In the genomic region with DNA sequence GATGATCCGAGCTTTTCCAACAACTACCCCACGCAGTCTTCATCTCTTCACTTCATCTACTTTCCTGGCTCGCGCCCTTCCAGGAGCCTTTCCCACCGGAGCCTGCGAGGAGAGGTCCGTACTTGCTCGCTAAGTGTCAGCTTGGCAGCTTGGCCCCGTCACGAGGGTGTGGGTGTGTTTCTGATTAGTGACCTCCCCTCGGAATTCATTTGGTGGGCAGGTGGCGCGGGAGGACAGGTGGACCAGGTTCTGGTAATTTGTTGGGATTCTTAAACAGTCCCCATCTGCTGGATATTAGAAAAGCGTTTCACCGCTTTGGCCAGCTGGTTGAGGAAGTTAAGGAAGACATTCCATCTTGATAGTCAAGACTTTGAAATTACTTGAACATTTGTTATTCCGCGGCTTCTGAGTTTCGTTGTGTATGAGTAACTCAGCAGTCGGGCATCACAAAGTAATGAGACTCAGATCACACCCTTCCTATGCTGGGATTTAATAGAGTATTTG, we compare ENCODE assay signal across 7 cellular contexts. TPM values are rescaled to one million over a fixed set of nuclear protein-coding genes. Genes with fewer than 3 reads are reported as not detected.
DNase-seq lines count a peak whose midpoint lies in the region; ATAC-seq and TF ChIP-seq lines count a peak whose summit lies in the region.

No MANE protein-coding gene starts in this region.

- H3K27ac Mint-ChIP-seq in naive thymus-derived CD8-positive, alpha-beta T cell, result peak overlapping the region; percentile 97 to 99 (median 99)
- H3K27ac Mint-ChIP-seq in stimulated activated naive CD8-positive, alpha-beta T cell treated with anti-CD3 and anti-CD28 coated beads, Interleukin-15, amount 100 ng/mL, for 72 hours, result peak overlapping the region; percentile 96 to 97

- ATAC-seq in GM18505 (IDR thresholded peaks at IDR 0.05; ENCODE audit: unreplicated experiment) (peak; percentile 32), HG02642 (IDR thresholded peaks at IDR 0.05; ENCODE audit: poor library complexity, unreplicated experiment) (peak; percentile 46), esophagus mucosa (peak; percentile 67)
- ATAC-seq in naive thymus-derived CD8-positive, alpha-beta T cell, result peak; percentile 15 to 33
- ATAC-seq in stimulated activated naive CD8-positive, alpha-beta T cell treated with anti-CD3 and anti-CD28 coated beads, Interleukin-15, amount 100 ng/mL, for 72 hours, result peak; percentile 52

- peak overlapping the region; percentile 93 to 100 (median 99) for H3K4me3 Mint-ChIP-seq in naive thymus-derived CD8-positive, alpha-beta T cell
- peak overlapping the region; percentile 88 to 90 for H3K4me3 Mint-ChIP-seq in stimulated activated naive CD8-positive, alpha-beta T cell treated with anti-CD3 and anti-CD28 coated beads, Interleukin-15, amount 100 ng/mL, for 72 hours

- no peaks in the 10 kb centered on the region for H3K27me3 Mint-ChIP-seq in naive thymus-derived CD8-positive, alpha-beta T cell
- H3K27me3 Mint-ChIP-seq in stimulated activated naive CD8-positive, alpha-beta T cell treated with anti-CD3 and anti-CD28 coated beads, Interleukin-15, amount 100 ng/mL, for 72 hours, result no peaks in the 10 kb centered on the region

- H3K4me1 Mint-ChIP-seq in naive thymus-derived CD8-positive, alpha-beta T cell, result peaks cover 18 to 48% (median 45%) of the 10 kb centered on the region in 4 donors
- peaks cover 27% of the 10 kb centered on the region for H3K4me1 Mint-ChIP-seq in stimulated activated naive CD8-positive, alpha-beta T cell treated with anti-CD3 and anti-CD28 coated beads, Interleukin-15, amount 100 ng/mL, for 72 hours

- POLR2A ChIA-PET in naive thymus-derived CD8-positive, alpha-beta T cell (lab: Charles Lee), result interaction anchor here (0.7 to 1.7 kb wide), 4 partner anchors 12 to 1350 kb away, joined by 3 to 13 read pairs (median 5); partner anchors contain the start of genes ALG5, EXOSC8, PROSER1 and SUPT20H

- TF ChIP-seq POLR2A in GM18505 (IDR thresholded peaks at IDR 0.05; ENCODE audit: borderline replicate concordance, extremely low read depth, insufficient read depth, insufficient read length), result peak; percentile 26

- H3K9me3 Mint-ChIP-seq in naive thymus-derived CD8-positive, alpha-beta T cell, result no peaks in the 10 kb centered on the region
- H3K9me3 Mint-ChIP-seq in stimulated activated naive CD8-positive, alpha-beta T cell treated with anti-CD3 and anti-CD28 coated beads, Interleukin-15, amount 100 ng/mL, for 72 hours, result no peaks in the 10 kb centered on the region

- peaks cover 0 to 27% (median 0%) of the 10 kb centered on the region in 3 donors for H3K36me3 Mint-ChIP-seq in naive thymus-derived CD8-positive, alpha-beta T cell

- peak; percentile 40 for DNase-seq in NCI-H2171 treated with DMSO at 0.1 percent for 48 hours (lab: John Stamatoyannopoulos, UW)
- peak; percentile 79 for DNase-seq in activated CD8-positive, alpha-beta memory T cell treated with anti-CD3 and anti-CD28 coated beads, Interleukin-2, amount 50 U/mL, for 48 hours
- peak in 6 of 10 donors; percentile 15 to 68 (median 26) for DNase-seq in naive thymus-derived CD8-positive, alpha-beta T cell
- DNase-seq in stimulated activated naive CD8-positive, alpha-beta T cell treated with anti-CD3 and anti-CD28 coated beads, Interleukin-15, amount 100 ng/mL, for 72 hours, result peak; percentile 41 to 53

RNA-seq across cellular contexts. Expression of gene UFM1, which starts 0.5 kb away (rescaled TPM):
- total RNA-seq in esophagus mucosa, result 25.7 TPM
- 10 to 100 TPM; 70.8 to 77.0 TPM for total RNA-seq in naive thymus-derived CD8-positive, alpha-beta T cell
- 10 to 100 TPM; 50.0 to 59.0 (median 57.0) TPM for polyA plus RNA-seq in naive thymus-derived CD8-positive, alpha-beta T cell

Comparison
In these comparisons a context has a peak if more than half of its experiments do, and no peak if none do; other contexts are left out.
1. Peak in every context shown above with its lines: DNase-seq and ATAC-seq.
2. DNase-seq: peak in every context shown above with its lines; median percentile 79 in activated CD8-positive, alpha-beta memory T cell treated with anti-CD3 and anti-CD28 coated beads, Interleukin-2, amount 50 U/mL, for 48 hours; 47 in stimulated activated naive CD8-positive, alpha-beta T cell treated with anti-CD3 and anti-CD28 coated beads, Interleukin-15, amount 100 ng/mL, for 72 hours; 40 in NCI-H2171 treated with DMSO at 0.1 percent for 48 hours; 26 in naive thymus-derived CD8-positive, alpha-beta T cell.